ENCODE assay signal across 1 cellular context in the genomic region with DNA sequence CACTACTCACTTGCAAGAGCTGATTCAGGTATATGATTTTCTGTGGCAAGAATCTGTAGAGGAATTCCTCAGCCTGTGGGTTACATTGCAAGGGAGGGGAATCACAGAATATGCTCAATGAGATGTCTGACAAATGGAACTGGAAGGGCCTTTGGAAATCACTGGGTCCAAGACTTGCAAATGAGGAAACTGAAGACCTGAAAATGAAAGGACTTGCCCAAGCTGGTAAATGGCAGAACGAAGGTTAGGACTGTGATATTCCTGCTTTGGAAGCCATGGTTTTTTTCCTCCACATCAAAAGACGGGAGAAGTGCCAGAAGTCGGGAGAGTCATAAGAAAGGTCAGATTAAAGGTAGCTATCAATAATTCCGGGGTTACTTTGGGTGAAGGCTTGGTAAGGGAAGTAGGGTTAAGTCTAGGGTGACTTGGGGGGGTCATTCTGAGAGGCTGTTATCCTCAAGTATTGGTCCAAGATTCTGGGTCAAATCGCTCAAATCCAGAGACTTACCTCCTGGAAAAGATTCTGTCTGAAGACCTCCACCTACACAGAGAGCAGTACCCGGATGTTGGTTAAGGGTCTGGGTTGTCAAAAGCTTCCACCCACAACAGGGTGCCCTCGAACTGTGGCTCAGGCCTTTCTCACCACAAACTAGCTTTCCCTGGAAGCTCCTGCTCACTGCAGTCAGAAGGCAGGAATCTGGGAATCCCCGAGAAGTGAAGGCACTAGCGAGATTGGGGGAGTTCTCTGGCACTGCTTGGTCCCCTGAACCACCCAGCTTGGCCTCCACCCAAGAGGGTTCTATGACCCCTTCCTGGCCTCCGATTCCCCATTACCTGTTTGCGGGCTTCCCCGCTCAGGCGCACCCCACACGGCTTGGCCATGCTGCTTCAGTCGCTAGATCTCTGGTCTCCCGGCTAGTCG.
TF ChIP-seq lines count a peak whose summit lies in the region.

A gene with protein sequence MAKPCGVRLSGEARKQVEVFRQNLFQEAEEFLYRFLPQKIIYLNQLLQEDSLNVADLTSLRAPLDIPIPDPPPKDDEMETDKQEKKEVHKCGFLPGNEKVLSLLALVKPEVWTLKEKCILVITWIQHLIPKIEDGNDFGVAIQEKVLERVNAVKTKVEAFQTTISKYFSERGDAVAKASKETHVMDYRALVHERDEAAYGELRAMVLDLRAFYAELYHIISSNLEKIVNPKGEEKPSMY (minus strand): TSS at position 911 of the 922 bp plus-strand sequence. CDS start 29 bp downstream, at position 882.

TF ChIP-seq in GM12878, 131 proteins besides CTCF, POLR2A, EP300 and RAD21:
- TF ChIP-seq, protein P1, sequence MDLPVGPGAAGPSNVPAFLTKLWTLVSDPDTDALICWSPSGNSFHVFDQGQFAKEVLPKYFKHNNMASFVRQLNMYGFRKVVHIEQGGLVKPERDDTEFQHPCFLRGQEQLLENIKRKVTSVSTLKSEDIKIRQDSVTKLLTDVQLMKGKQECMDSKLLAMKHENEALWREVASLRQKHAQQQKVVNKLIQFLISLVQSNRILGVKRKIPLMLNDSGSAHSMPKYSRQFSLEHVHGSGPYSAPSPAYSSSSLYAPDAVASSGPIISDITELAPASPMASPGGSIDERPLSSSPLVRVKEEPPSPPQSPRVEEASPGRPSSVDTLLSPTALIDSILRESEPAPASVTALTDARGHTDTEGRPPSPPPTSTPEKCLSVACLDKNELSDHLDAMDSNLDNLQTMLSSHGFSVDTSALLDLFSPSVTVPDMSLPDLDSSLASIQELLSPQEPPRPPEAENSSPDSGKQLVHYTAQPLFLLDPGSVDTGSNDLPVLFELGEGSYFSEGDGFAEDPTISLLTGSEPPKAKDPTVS (IDR thresholded peaks at IDR 0.05; ENCODE audit: low read depth, low read length) = no peak
- TF ChIP-seq POU2F2 (IDR thresholded peaks at IDR 0.05; ENCODE audit: borderline replicate concordance, low read depth, low read length) (0 out of 3 replicates have a peak, but pooled peaks have one; percentile 19), HDAC2 (IDR thresholded peaks at IDR 0.05) (no peak), SIN3A (IDR thresholded peaks at IDR 0.05; ENCODE audit: low read depth, low read length) (peak; percentile 80), TCF12 (IDR thresholded peaks at IDR 0.05; ENCODE audit: low read depth, low read length) (no peak), GATAD2B (conservative IDR thresholded peaks at IDR 0.05; ENCODE audit: low read depth) (no peak), ESRRA (IDR thresholded peaks at IDR 0.05; ENCODE audit: low read length) (no peak), ZSCAN29 (IDR thresholded peaks at IDR 0.05) (no peak), POLR2AphosphoS5 (IDR thresholded peaks at IDR 0.05; ENCODE audit: low read length) (peak; percentile 80; the same call in 1 of the 2 replicates), KLF5 (IDR thresholded peaks at IDR 0.05; ENCODE audit: partially characterized antibody) (no peak), SMAD5 (IDR thresholded peaks at IDR 0.05; ENCODE audit: low read depth) (peak; percentile 21; the same call in 1 of the 2 replicates), POLR2AphosphoS2 (IDR thresholded peaks at IDR 0.05; ENCODE audit: low read depth, low read length) (peak; percentile 21), MXI1 (IDR thresholded peaks at IDR 0.05; ENCODE audit: low read depth, low read length) (peak; percentile 96), CBFB (IDR thresholded peaks at IDR 0.05; ENCODE audit: low read depth) (peak; percentile 32; the same call in 1 of the 2 replicates), NKRF (conservative IDR thresholded peaks at IDR 0.05) (peak; percentile 91), MYB (IDR thresholded peaks at IDR 0.05; ENCODE audit: borderline replicate concordance, low read depth, low read length) (no peak), DPF2 (IDR thresholded peaks at IDR 0.05) (0 out of 2 replicates have a peak, but pooled peaks have one; percentile 26), YY1 (IDR thresholded peaks at IDR 0.05; ENCODE audit: low read depth, low read length) (0 out of 2 replicates have a peak, but pooled peaks have one; percentile 20), TAF1 (IDR thresholded peaks at IDR 0.05; ENCODE audit: borderline replicate concordance, low read depth, low read length) (peak; percentile 54; the same call in 1 of the 2 replicates), SP1 (IDR thresholded peaks at IDR 0.05; ENCODE audit: low read depth, low read length) (peak; percentile 42), MAX (IDR thresholded peaks at IDR 0.05; ENCODE audit: low read depth, low read length) (peak; percentile 77), RUNX3 (IDR thresholded peaks at IDR 0.05; ENCODE audit: low read length) (0 out of 2 replicates have a peak, but pooled peaks have one; percentile 30), BCLAF1 (IDR thresholded peaks at IDR 0.05) (no peak), ZNF687 (IDR thresholded peaks at IDR 0.05) (peak; percentile 27; the same call in 1 of the 2 replicates), ZBED1 (IDR thresholded peaks at IDR 0.05; ENCODE audit: borderline replicate concordance) (no peak; the same call in 1 of the 2 replicates), IRF4 (IDR thresholded peaks at IDR 0.05; ENCODE audit: low read depth, low read length) (0 out of 2 replicates have a peak, but pooled peaks have one; percentile 34), SMARCA5 (IDR thresholded peaks at IDR 0.05) (peak; percentile 73), ELK1 (IDR thresholded peaks at IDR 0.05; ENCODE audit: low read depth, low read length) (no peak), RELA (IDR thresholded peaks at IDR 0.05; ENCODE audit: borderline replicate concordance, partially characterized antibody) (peak; percentile 67)
- TF ChIP-seq, protein P2, sequence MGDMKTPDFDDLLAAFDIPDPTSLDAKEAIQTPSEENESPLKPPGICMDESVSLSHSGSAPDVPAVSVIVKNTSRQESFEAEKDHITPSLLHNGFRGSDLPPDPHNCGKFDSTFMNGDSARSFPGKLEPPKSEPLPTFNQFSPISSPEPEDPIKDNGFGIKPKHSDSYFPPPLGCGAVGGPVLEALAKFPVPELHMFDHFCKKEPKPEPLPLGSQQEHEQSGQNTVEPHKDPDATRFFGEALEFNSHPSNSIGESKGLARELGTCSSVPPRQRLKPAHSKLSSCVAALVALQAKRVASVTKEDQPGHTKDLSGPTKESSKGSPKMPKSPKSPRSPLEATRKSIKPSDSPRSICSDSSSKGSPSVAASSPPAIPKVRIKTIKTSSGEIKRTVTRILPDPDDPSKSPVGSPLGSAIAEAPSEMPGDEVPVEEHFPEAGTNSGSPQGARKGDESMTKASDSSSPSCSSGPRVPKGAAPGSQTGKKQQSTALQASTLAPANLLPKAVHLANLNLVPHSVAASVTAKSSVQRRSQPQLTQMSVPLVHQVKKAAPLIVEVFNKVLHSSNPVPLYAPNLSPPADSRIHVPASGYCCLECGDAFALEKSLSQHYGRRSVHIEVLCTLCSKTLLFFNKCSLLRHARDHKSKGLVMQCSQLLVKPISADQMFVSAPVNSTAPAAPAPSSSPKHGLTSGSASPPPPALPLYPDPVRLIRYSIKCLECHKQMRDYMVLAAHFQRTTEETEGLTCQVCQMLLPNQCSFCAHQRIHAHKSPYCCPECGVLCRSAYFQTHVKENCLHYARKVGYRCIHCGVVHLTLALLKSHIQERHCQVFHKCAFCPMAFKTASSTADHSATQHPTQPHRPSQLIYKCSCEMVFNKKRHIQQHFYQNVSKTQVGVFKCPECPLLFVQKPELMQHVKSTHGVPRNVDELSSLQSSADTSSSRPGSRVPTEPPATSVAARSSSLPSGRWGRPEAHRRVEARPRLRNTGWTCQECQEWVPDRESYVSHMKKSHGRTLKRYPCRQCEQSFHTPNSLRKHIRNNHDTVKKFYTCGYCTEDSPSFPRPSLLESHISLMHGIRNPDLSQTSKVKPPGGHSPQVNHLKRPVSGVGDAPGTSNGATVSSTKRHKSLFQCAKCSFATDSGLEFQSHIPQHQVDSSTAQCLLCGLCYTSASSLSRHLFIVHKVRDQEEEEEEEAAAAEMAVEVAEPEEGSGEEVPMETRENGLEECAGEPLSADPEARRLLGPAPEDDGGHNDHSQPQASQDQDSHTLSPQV (IDR thresholded peaks at IDR 0.05) = no peak
